In the genomic region with DNA sequence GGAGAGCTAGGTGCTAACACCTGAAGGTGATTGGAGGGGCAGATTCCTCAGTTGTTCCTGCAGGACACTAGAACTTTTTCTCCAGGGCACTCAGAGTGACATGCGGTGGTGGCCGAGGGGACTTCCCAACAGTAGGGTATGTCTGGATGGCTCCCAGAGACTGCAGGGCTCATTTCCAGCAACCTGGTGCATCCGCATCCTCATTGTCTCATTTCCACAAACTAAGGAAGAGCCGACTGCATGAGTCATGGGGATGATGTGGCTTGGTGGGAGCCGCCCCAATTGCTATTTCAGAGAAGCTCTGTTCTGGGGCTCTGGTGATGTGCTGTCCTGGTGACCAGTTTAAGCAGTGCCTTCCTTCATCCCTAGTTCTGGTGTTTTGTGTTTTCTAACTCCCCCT, we compare ENCODE assay signal across 12 cellular contexts. TPM values are rescaled to one million over a fixed set of nuclear protein-coding genes. Genes with fewer than 3 reads are reported as not detected.
DNase-seq lines count a peak whose midpoint lies in the region; ATAC-seq and TF ChIP-seq lines count a peak whose summit lies in the region.
"Had no signal": no experiment of that assay in that cellular context is flagged by ENCODE, and none has a peak within 500 bp of the region (broad histone marks: within the 10 kb centered on the region; RNA-seq: fewer than 3 reads in every experiment).

No MANE protein-coding gene starts in this region.

- H2AK5ac ChIP-seq in trophoblast cell (ENCODE audit: low read length): peak overlapping the region; percentile 30

- H3K9ac ChIP-seq in fibroblast of lung (ENCODE audit: insufficient read depth, low read length) (peak overlapping the region; percentile 32), trophoblast cell (ENCODE audit: low read length) (no peak overlapping the region)

- no peak overlapping the region for H4K91ac ChIP-seq in trophoblast cell (ENCODE audit: low read depth, low read length)

- peaks cover 3% of the 10 kb centered on the region for H3K79me1 ChIP-seq in trophoblast cell (ENCODE audit: low read length)

- H2BK120ac ChIP-seq in trophoblast cell (ENCODE audit: insufficient read depth, low read length, poor library complexity): no peak overlapping the region

- H3K4me3 ChIP-seq in fibroblast of lung (replicated peaks in 1 of 4; ENCODE audit: control extremely low read depth in 1 of 4, insufficient read depth in 1 of 4, low read depth in 3 of 4, low read length in 4 of 4) (peak overlapping the region in 1 of 4 experiments; percentile 15), trophoblast cell (ENCODE audit: low read depth, low read length) (no peak overlapping the region)
- H3K4me3 ChIP-seq: ascending aorta had no signal

- no CpG with 5 or more reads among the region's 5 CpGs for WGBS in trophoblast cell (ENCODE audit: extremely low coverage, insufficient coverage, insufficient read length)

- no peaks in the 10 kb centered on the region for H3K36me3 ChIP-seq in fibroblast of lung (ENCODE audit: control insufficient read depth, insufficient read depth, low read length)
- H3K36me3 ChIP-seq in trophoblast cell (ENCODE audit: control insufficient read depth in 1 of 2, insufficient read depth in 2 of 2, low read length in 2 of 2): no peaks in the 10 kb centered on the region
- H3K36me3 ChIP-seq: ascending aorta had no signal

- H3K27me3 ChIP-seq in fibroblast of lung (ENCODE audit: control insufficient read depth, insufficient read depth, low read length) (no peaks in the 10 kb centered on the region), trophoblast cell (ENCODE audit: insufficient read depth, low read length) (no peaks in the 10 kb centered on the region)
- H3K27me3 ChIP-seq: ascending aorta had no signal

- no peak overlapping the region for H3K18ac ChIP-seq in trophoblast cell (ENCODE audit: low read length)

- H3K79me2 ChIP-seq in fibroblast of lung (ENCODE audit: control insufficient read depth, insufficient read depth, low read length): no peaks in the 10 kb centered on the region
- no peaks in the 10 kb centered on the region for H3K79me2 ChIP-seq in trophoblast cell (ENCODE audit: control insufficient read depth, insufficient read depth, low read length, poor library complexity)

- H4K12ac ChIP-seq in trophoblast cell (ENCODE audit: low read depth, low read length): no peak overlapping the region

- ATAC-seq in GM19463 (IDR thresholded peaks at IDR 0.05; ENCODE audit: unreplicated experiment) (no peak), HG02763 (IDR thresholded peaks at IDR 0.05; ENCODE audit: unreplicated experiment) (no peak)

- H2BK12ac ChIP-seq in trophoblast cell (ENCODE audit: low read length): no peak overlapping the region

- H4K8ac ChIP-seq in trophoblast cell (ENCODE audit: low read depth, low read length): peak overlapping the region; percentile 4

- no peaks in the 10 kb centered on the region for H4K20me1 ChIP-seq in fibroblast of lung (ENCODE audit: control insufficient read depth, extremely low read depth, insufficient read depth, low read length)

- no peak overlapping the region for H3K14ac ChIP-seq in trophoblast cell (ENCODE audit: low read length)

- peak; percentile 37 for DNase-seq in COLO829 (ENCODE audit: low spot score)
- DNase-seq in RPMI7951 (ENCODE audit: low read depth): peak; percentile 96
- peak; percentile 81 to 89 for DNase-seq in fibroblast of lung (ENCODE audit: low read depth in 2 of 2)
- peak; percentile 7 to 14 for DNase-seq in trophoblast cell
- no peak for DNase-seq in activated effector memory CD4-positive, alpha-beta T cell treated with Interleukin-2 at 50 U/mL for 16 hours
- no peak for DNase-seq in pons (ENCODE audit: low spot score)
- DNase-seq: DMS79, KG1 had no signal

- no peak overlapping the region for H2BK5ac ChIP-seq in trophoblast cell (ENCODE audit: low read depth, low read length, poor library complexity)

- peak overlapping the region; percentile 78 for H3K4me2 ChIP-seq in fibroblast of lung (ENCODE audit: extremely low read depth, insufficient read depth, low read length)
- no peak overlapping the region for H3K4me2 ChIP-seq in trophoblast cell (ENCODE audit: low read length)

- H3K4me1 ChIP-seq in fibroblast of lung (ENCODE audit: control insufficient read depth, extremely low read depth, insufficient read depth, low read length) (peaks cover 42% of the 10 kb centered on the region), trophoblast cell (ENCODE audit: control insufficient read depth in 1 of 2, insufficient read depth in 2 of 2, low read length in 2 of 2) (peaks cover 22 to 27% of the 10 kb centered on the region in 2 experiments)
- H3K4me1 ChIP-seq: ascending aorta had no signal

- no peak overlapping the region for H3K4ac ChIP-seq in trophoblast cell (ENCODE audit: low read depth, low read length)

- no peak for TF ChIP-seq CTCF in fibroblast of lung (conservative IDR thresholded peaks at IDR 0.05 in 1 of 2, IDR thresholded peaks at IDR 0.05 in 1 of 2; ENCODE audit: low read depth in 1 of 2, low read length in 2 of 2)

- H3K23ac ChIP-seq in trophoblast cell (ENCODE audit: low read length): no peak overlapping the region

- peak overlapping the region; percentile 96 for H3K27ac ChIP-seq in fibroblast of lung (ENCODE audit: insufficient read depth, low read length)
- H3K27ac ChIP-seq in trophoblast cell (ENCODE audit: low read depth, low read length): no peak overlapping the region

- H2AFZ ChIP-seq in fibroblast of lung (ENCODE audit: low read length): peak overlapping the region; percentile 64
- H2AFZ ChIP-seq in trophoblast cell (ENCODE audit: insufficient read depth, low read length, poor library complexity): no peak overlapping the region

- H3K9me3 ChIP-seq in fibroblast of lung (ENCODE audit: control insufficient read depth, insufficient read depth, low read depth, low read length): no peaks in the 10 kb centered on the region
- H3K9me3 ChIP-seq in trophoblast cell (ENCODE audit: insufficient read depth, low read depth, low read length): peaks cover 2% of the 10 kb centered on the region
- H3K9me3 ChIP-seq: ascending aorta had no signal

RNA-seq across cellular contexts. Expression of a gene that starts 2.8 kb away (rescaled TPM):
- total RNA-seq in RPMI7951 (2014; rRNA removed; shearing (Covaris generic)): 8.9 and 9.6 TPM in 2 replicates
- 0.26 and 0.66 TPM in 2 replicates for total RNA-seq in fibroblast of lung
- 0.45 and 0.63 TPM in 2 replicates for polyA plus RNA-seq in fibroblast of lung
- polyA plus RNA-seq in fibroblast of lung (2012): 1.8 and 3.1 TPM in 2 replicates
- 3.3 and 4.5 TPM in 2 replicates for polyA minus RNA-seq in fibroblast of lung (ENCODE audit: low replicate concordance)
- 0.03 and 0.06 TPM in 2 replicates for polyA plus RNA-seq in trophoblast cell (2013)

RNA-seq across cellular contexts. Expression of a gene that starts 18.6 kb away (rescaled TPM):
- not detected in 2 replicates for total RNA-seq in RPMI7951 (2014; rRNA removed; shearing (Covaris generic))
- total RNA-seq in fibroblast of lung: not detected in 2 replicates
- not detected in 2 replicates for polyA plus RNA-seq in fibroblast of lung
- not detected in 2 replicates for polyA plus RNA-seq in fibroblast of lung (2012)
- polyA minus RNA-seq in fibroblast of lung (ENCODE audit: low replicate concordance): not detected in 2 replicates
- polyA plus RNA-seq in trophoblast cell (2013): not detected in 2 replicates
- total RNA-seq: ascending aorta, lower leg skin had no signal

RNA-seq across cellular contexts. Expression of a gene that starts 35.2 kb away (rescaled TPM):
- 20.3 and 21.7 TPM in 2 replicates for total RNA-seq in RPMI7951 (2014; rRNA removed; shearing (Covaris generic))
- 11.6 and 25.4 TPM in 2 replicates for total RNA-seq in fibroblast of lung
- polyA plus RNA-seq in fibroblast of lung: 7.2 and 8.8 TPM in 2 replicates
- 11.2 and 13.3 TPM in 2 replicates for polyA plus RNA-seq in fibroblast of lung (2012)
- polyA minus RNA-seq in fibroblast of lung (ENCODE audit: low replicate concordance): 11.7 and 14.9 TPM in 2 replicates
- polyA plus RNA-seq in trophoblast cell (2013): 3.2 TPM in 2 replicates

RNA-seq across cellular contexts. Expression of a gene that starts 35.4 kb away (rescaled TPM):
- total RNA-seq in RPMI7951 (2014; rRNA removed; shearing (Covaris generic)): not detected in 2 replicates
- total RNA-seq in fibroblast of lung: under 0.01 TPM in 1 of 2 replicates, not detected in the other
- polyA plus RNA-seq in fibroblast of lung: 0.08 and 0.11 TPM in 2 replicates
- 0.05 and 0.16 TPM in 2 replicates for polyA plus RNA-seq in fibroblast of lung (2012)
- polyA minus RNA-seq in fibroblast of lung (ENCODE audit: low replicate concordance): 13.9 TPM in 1 of 2 replicates, not detected in the other
- 0.04 TPM in 1 of 2 replicates, not detected in the other for polyA plus RNA-seq in trophoblast cell (2013)
- total RNA-seq: ascending aorta had no signal

RNA-seq across cellular contexts. Expression of a gene that starts 53.5 kb away (rescaled TPM):
- 10.9 and 11.4 TPM in 2 replicates for total RNA-seq in RPMI7951 (2014; rRNA removed; shearing (Covaris generic))
- total RNA-seq in fibroblast of lung: 0.77 and 2.3 TPM in 2 replicates
- polyA plus RNA-seq in fibroblast of lung: 1.2 and 4.0 TPM in 2 replicates
- 0.76 and 2.6 TPM in 2 replicates for polyA plus RNA-seq in fibroblast of lung (2012)
- polyA minus RNA-seq in fibroblast of lung (ENCODE audit: low replicate concordance): 0.16 and 0.56 TPM in 2 replicates
- 1.5 TPM in 2 replicates for polyA plus RNA-seq in trophoblast cell (2013)
- total RNA-seq: ascending aorta had no signal

Comparison
In these comparisons a context has a peak if more than half of its experiments do, and no peak if none do; other contexts are left out.
1. DNase-seq: peak in COLO829 (single experiment), RPMI7951 (single experiment), fibroblast of lung (2 of 2) and trophoblast cell (2 of 2); none in activated effector memory CD4-positive, alpha-beta T cell treated with Interleukin-2 at 50 U/mL for 16 hours (single experiment) and pons (single experiment).